In the genomic region with DNA sequence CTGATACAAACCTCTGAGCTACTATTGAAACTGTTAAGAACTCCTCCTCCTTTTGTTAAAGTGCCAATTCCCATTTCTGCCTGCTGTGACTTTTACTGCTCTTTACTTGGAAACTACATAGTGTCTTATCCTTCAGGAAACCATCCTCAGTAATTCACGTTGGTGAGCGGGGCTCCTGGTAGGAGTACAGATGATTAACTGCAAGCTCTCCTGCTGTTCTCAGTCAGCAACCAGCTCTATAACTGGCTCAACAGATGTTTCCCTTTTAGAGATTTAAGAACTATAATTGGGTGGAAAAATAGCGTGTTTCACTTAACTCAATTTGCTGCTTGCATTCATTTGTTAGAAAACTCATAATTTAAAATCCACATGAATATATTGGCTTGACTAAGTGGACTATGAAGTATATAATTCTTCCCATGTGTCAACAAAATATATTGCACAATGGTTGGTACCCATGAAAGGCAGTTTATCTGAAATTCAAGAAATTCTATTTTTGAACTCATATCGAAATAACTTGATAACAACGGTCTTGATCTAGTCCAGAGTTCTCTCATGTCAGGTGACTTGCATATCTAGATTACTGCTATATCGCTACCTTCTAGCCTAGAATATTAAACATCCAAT, we compare ENCODE assay signal across 14 cellular contexts.
A peak's percentile ranks its signal among the peaks of the same experiment; 100 is the strongest.
DNase-seq lines count a peak whose midpoint lies in the region; ATAC-seq and TF ChIP-seq lines count a peak whose summit lies in the region.
"Had no signal": no experiment of that assay in that cellular context is flagged by ENCODE, and none has a peak within 500 bp of the region (broad histone marks: within the 10 kb centered on the region; RNA-seq: fewer than 3 reads in every experiment).

No MANE protein-coding gene starts in this region.

- H3K23ac ChIP-seq in neuronal stem cell (ENCODE audit: low read depth, low read length, poor library complexity) = no peak overlapping the region

- H3K27ac ChIP-seq in ectodermal cell (ENCODE audit: insufficient read depth, low read depth, low read length, poor library complexity, severe bottlenecking) (peak overlapping the region; percentile 48), neuronal stem cell (replicated peaks; ENCODE audit: low read length) (no peak overlapping the region)
- H3K27ac ChIP-seq: ascending aorta, tibial artery had no signal

- no peak overlapping the region for H4K8ac ChIP-seq in neuronal stem cell (ENCODE audit: low read depth, low read length)

- H4K91ac ChIP-seq in neuronal stem cell (ENCODE audit: low read depth, low read length, poor library complexity) = no peak overlapping the region

- no peak overlapping the region for H3K4me2 ChIP-seq in neuronal stem cell (ENCODE audit: insufficient read depth, low read length, poor library complexity, severe bottlenecking)

- H3K79me1 ChIP-seq in neuronal stem cell (ENCODE audit: low read depth, low read length) = no peaks in the 10 kb centered on the region

- WGBS in ectodermal cell, 2 experiments = 46 to 58% methylated on average over 4 to 5 of the region's 6 CpGs
- no CpG with 5 or more reads among the region's 6 CpGs for WGBS in neuronal stem cell (ENCODE audit: extremely low coverage in 2 of 2, insufficient read length in 2 of 2, insufficient replicate concordance in 1 of 2), 2 donors

- H2BK120ac ChIP-seq in neuronal stem cell (ENCODE audit: low read depth, low read length) = no peak overlapping the region

- H3K4ac ChIP-seq in neuronal stem cell (ENCODE audit: low read length) = no peak overlapping the region

- H2AFZ ChIP-seq in neuronal stem cell (ENCODE audit: low read length) = peak overlapping the region; percentile 36

- no peak overlapping the region for H3K14ac ChIP-seq in neuronal stem cell (ENCODE audit: low read length)

- H3K36me3 ChIP-seq in ectodermal cell (ENCODE audit: control insufficient read depth, insufficient read depth, low read length) = no peaks in the 10 kb centered on the region
- H3K36me3 ChIP-seq in neuronal stem cell (replicated peaks in 1 of 2; ENCODE audit: control insufficient read depth in 2 of 2, insufficient read depth in 2 of 2, low read length in 2 of 2) = no peaks in the 10 kb centered on the region
- H3K36me3 ChIP-seq: ascending aorta, tibial artery had no signal

- H3K27me3 ChIP-seq in ectodermal cell (ENCODE audit: control insufficient read depth, insufficient read depth, low read length, poor library complexity, severe bottlenecking) = no peaks in the 10 kb centered on the region
- no peaks in the 10 kb centered on the region for H3K27me3 ChIP-seq in neuronal stem cell (ENCODE audit: control insufficient read depth in 3 of 3, insufficient read depth in 3 of 3, low read depth in 1 of 3, low read length in 3 of 3)
- H3K27me3 ChIP-seq: ascending aorta, tibial artery had no signal

- H2AK5ac ChIP-seq in neuronal stem cell (ENCODE audit: low read depth, low read length) = no peak overlapping the region

- H3K4me1 ChIP-seq in ectodermal cell (ENCODE audit: control insufficient read depth, insufficient read depth, low read length) (peaks cover 9% of the 10 kb centered on the region), neuronal stem cell (ENCODE audit: control insufficient read depth in 2 of 2, insufficient read depth in 1 of 2, low read depth in 1 of 2, low read length in 2 of 2) (peaks cover 0 to 2% of the 10 kb centered on the region in 2 donors)
- H3K4me1 ChIP-seq: ascending aorta, tibial artery had no signal

- peak overlapping the region; percentile 6 for H3K4me3 ChIP-seq in ectodermal cell (ENCODE audit: insufficient read depth, low read depth, low read length)
- no peak overlapping the region for H3K4me3 ChIP-seq in neuronal stem cell (ENCODE audit: low read length in 2 of 2)
- H3K4me3 ChIP-seq: ascending aorta, tibial artery had no signal

- no peaks in the 10 kb centered on the region for H3K9me3 ChIP-seq in ectodermal cell (ENCODE audit: control insufficient read depth, low read length)
- no peaks in the 10 kb centered on the region for H3K9me3 ChIP-seq in neuronal stem cell (replicated peaks in 1 of 2; ENCODE audit: control insufficient read depth in 2 of 2, insufficient read depth in 1 of 2, low read depth in 1 of 2, low read length in 2 of 2)
- H3K9me3 ChIP-seq: ascending aorta, tibial artery had no signal

- ATAC-seq in GM18505 (IDR thresholded peaks at IDR 0.05; ENCODE audit: unreplicated experiment) (no peak), GM21423 (IDR thresholded peaks at IDR 0.05; ENCODE audit: unreplicated experiment) (no peak), HG03135 (IDR thresholded peaks at IDR 0.05; ENCODE audit: unreplicated experiment) (no peak)
- ATAC-seq: CD8-positive, alpha-beta T cell had no signal

- H2BK5ac ChIP-seq in neuronal stem cell (ENCODE audit: low read length) = no peak overlapping the region

- H3K18ac ChIP-seq in neuronal stem cell (ENCODE audit: low read length) = no peak overlapping the region

- no peak overlapping the region for H3K9ac ChIP-seq in neuronal stem cell (ENCODE audit: low read depth, low read length, poor library complexity)

- DNase-seq in NCI-H345 (lab: John Stamatoyannopoulos, UW) (peak; percentile 33), NCI-H345 treated with DMSO at 0.1 percent for 48 hours (lab: John Stamatoyannopoulos, UW; ENCODE audit: unreplicated experiment) (no peak), NCI-H2227 treated with DMSO at 0.1 percent for 48 hours (lab: John Stamatoyannopoulos, UW) (peak; percentile 95), neuronal stem cell (ENCODE audit: low spot score) (peak; percentile 32)
- DNase-seq: ACHN; CD8-positive, alpha-beta T cell; occipital lobe; stimulated activated CD4-positive, alpha-beta T cell treated with anti-CD3 and anti-CD28 coated beads, Interleukin-4, amount 100 ng/mL, for 24 hours; tibial artery had no signal

- no peak overlapping the region for H2BK15ac ChIP-seq in neuronal stem cell (ENCODE audit: low read length)

- H2BK12ac ChIP-seq in neuronal stem cell (ENCODE audit: low read length) = no peak overlapping the region

- TF ChIP-seq POLR2A in GM18505 (IDR thresholded peaks at IDR 0.05; ENCODE audit: borderline replicate concordance, extremely low read depth, insufficient read depth, insufficient read length) = no peak
